20 cellular contexts compared by ENCODE assay signal in genomic region chr16:79528281-79528680, GRCh38.
DNase-seq lines count a peak whose midpoint lies in the region; ATAC-seq and TF ChIP-seq lines count a peak whose summit lies in the region.
"Had no signal": no experiment of that assay in that cellular context is flagged by ENCODE, and none has a peak within 500 bp of the region (broad histone marks: within the 10 kb centered on the region; RNA-seq: fewer than 3 reads in every experiment).

No MANE protein-coding gene starts in this region.

- H3K27ac ChIP-seq in right atrium auricular region = no peak overlapping the region
- no peak overlapping the region for H3K27ac ChIP-seq in thyroid gland
- H3K27ac ChIP-seq: BLaER1 had no signal

- H3K4me3 ChIP-seq in right atrium auricular region = no peak overlapping the region
- H3K4me3 ChIP-seq in thyroid gland (replicated peaks in 1 of 3) = no peak overlapping the region
- H3K4me3 ChIP-seq: BLaER1, GM12878 had no signal

- peak; percentile 39 for ATAC-seq in Right ventricle myocardium superior (ENCODE audit: poor library complexity)
- ATAC-seq: GM12878, PC-3 had no signal

- in situ Hi-C loops in G401 (cut with HindIII; ENCODE audit: low sequenced_read_pairs) = no loop called here

- intact Hi-C loops in Right ventricle myocardium superior (cut with DNase I) (no loop called here), thyroid gland (cut with DNase I) (no loop called here)

- H3K9me3 ChIP-seq in right atrium auricular region = no peaks in the 10 kb centered on the region
- no peaks in the 10 kb centered on the region for H3K9me3 ChIP-seq in thyroid gland
- H3K9me3 ChIP-seq: BLaER1 had no signal

- DNase-seq in Right ventricle myocardium superior (no peak), right atrium auricular region (ENCODE audit: low spot score) (no peak), G401 (ENCODE audit: low spot score) (peak; percentile 77), mucosa of gallbladder (ENCODE audit: low spot score) (peak; percentile 10), thyroid gland (peak; percentile 23 to 30), NCI-H2196 treated with DMSO at 0.1 percent for 48 hours (lab: John Stamatoyannopoulos, UW; ENCODE audit: unreplicated experiment) (no peak), H4 (ENCODE audit: low spot score) (no peak)
- DNase-seq: CD4-positive, CD25-positive, alpha-beta regulatory T cell; DMS153; GDM1; GOT3; HCEC 1CT; IMR-90; KG1; MM.1S; NCI-H2029; NCI-H2227 treated with DMSO at 0.1 percent for 48 hours; PC-3 had no signal

- 42 to 46% methylated on average over 3 of the region's 3 CpGs for WGBS in thyroid gland, 2 donors

- TF ChIP-seq POLR2A in thyroid gland (IDR thresholded peaks at IDR 0.05) = no peak

- H3K4me1 ChIP-seq in right atrium auricular region = no peaks in the 10 kb centered on the region
- peaks cover 0 to 4% of the 10 kb centered on the region in 2 donors for H3K4me1 ChIP-seq in thyroid gland

- no peaks in the 10 kb centered on the region for H3K27me3 ChIP-seq in right atrium auricular region
- H3K27me3 ChIP-seq in thyroid gland = no peaks in the 10 kb centered on the region
- H3K27me3 ChIP-seq: BLaER1 had no signal

- TF ChIP-seq CTCF in right atrium auricular region (IDR thresholded peaks at IDR 0.05) (no peak), thyroid gland (IDR thresholded peaks at IDR 0.05) (no peak)

- H3K36me3 ChIP-seq in right atrium auricular region (no peaks in the 10 kb centered on the region), thyroid gland (no peaks in the 10 kb centered on the region)
- H3K36me3 ChIP-seq: BLaER1 had no signal

Comparison
In these comparisons a context has a peak if more than half of its experiments do, and no peak if none do; other contexts are left out.
1. DNase-seq: peak in G401 (single experiment), mucosa of gallbladder (single experiment) and thyroid gland (2 of 2); none in Right ventricle myocardium superior (single experiment), right atrium auricular region (single experiment), NCI-H2196 treated with DMSO at 0.1 percent for 48 hours (single experiment) and H4 (single experiment).